ENCODE assay signal across 33 cellular contexts in genomic region chr20:18195931-18196330, GRCh38.
"Had no signal": no experiment of that assay in that cellular context is flagged by ENCODE, and none has a peak within 500 bp of the region (broad histone marks: within the 10 kb centered on the region; RNA-seq: fewer than 3 reads in every experiment).

No MANE protein-coding gene starts in this region.

- H3K4me1 ChIP-seq: ascending aorta, breast epithelium, esophagus muscularis mucosa, foreskin keratinocyte, gastrocnemius medialis, heart right ventricle had no signal

- H3K9me3 Mint-ChIP-seq: activated CD4-positive, alpha-beta memory T cell treated with anti-CD3 and anti-CD28 coated beads for 36 hours; activated CD4-positive, alpha-beta T cell treated with anti-CD3 and anti-CD28 coated beads, Interleukin-2, amount 10 ng/mL, durations not matched to agents 24 days and 14 days; activated naive CD4-positive, alpha-beta T cell treated with anti-CD3 and anti-CD28 coated beads, Interleukin-2, amount 10 ng/mL, durations not matched to agents 7 days and 5 days; activated naive CD4-positive, alpha-beta T cell treated with anti-CD3 and anti-CD28 coated beads, Interleukin-2, amount 50 U/mL, for 72 hours; central memory CD8-positive, alpha-beta T cell; T-cell; T-helper 2 cell treated with Interferon-gamma antibody and Interleukin-4, amounts not matched to agents 5 μg/mL and 100 μg/mL, for 36 hours had no signal

- H3K4me1 Mint-ChIP-seq: activated CD4-positive, alpha-beta T cell treated with anti-CD3 and anti-CD28 coated beads for 36 hours; activated CD4-positive, alpha-beta T cell treated with anti-CD3 and anti-CD28 coated beads, Interleukin-2, amount 10 ng/mL, durations not matched to agents 24 days and 14 days; brain; central memory CD8-positive, alpha-beta T cell; endodermal cell; T-cell; T-helper 17 cell had no signal

- H3K4me3 Mint-ChIP-seq: activated CD4-positive, alpha-beta memory T cell treated with anti-CD3 and anti-CD28 coated beads for 36 hours; activated CD4-positive, alpha-beta T cell treated with anti-CD3 and anti-CD28 coated beads for 36 hours; activated CD4-positive, alpha-beta T cell treated with anti-CD3 and anti-CD28 coated beads, Interleukin-2, amount 10 ng/mL, durations not matched to agents 24 days and 14 days; activated CD8-positive, alpha-beta memory T cell treated with anti-CD3 and anti-CD28 coated beads, Interleukin-2, amount 10 ng/mL, durations not matched to agents 7 days and 5 days; activated CD8-positive, alpha-beta T cell treated with anti-CD3 and anti-CD28 coated beads, Interleukin-2, amount 10 ng/mL, durations not matched to agents 7 days and 5 days; activated naive CD4-positive, alpha-beta T cell treated with anti-CD3 and anti-CD28 coated beads, Interleukin-2, amount 10 ng/mL, durations not matched to agents 7 days and 5 days; activated naive CD8-positive, alpha-beta T cell treated with anti-CD3 and anti-CD28 coated beads, Interleukin-2, amount 10 ng/mL, durations not matched to agents 7 days and 5 days; brain; central memory CD8-positive, alpha-beta T cell; dendritic cell treated with granulocyte-macrophage colony-stimulating factor and Interleukin-4, amounts not matched to agents 40 ng/mL and 50 ng/mL, for 4 days; endodermal cell; T-cell; T-helper 17 cell; T-helper 2 cell treated with Interferon-gamma antibody and Interleukin-4, amounts not matched to agents 5 μg/mL and 100 μg/mL, for 36 hours had no signal

- H3K4me3 ChIP-seq: ascending aorta, breast epithelium, coronary artery, dorsolateral prefrontal cortex, esophagus muscularis mucosa, gastrocnemius medialis, heart right ventricle had no signal

- ATAC-seq: activated CD4-positive, alpha-beta T cell treated with anti-CD3 and anti-CD28 coated beads for 36 hours; activated CD8-positive, alpha-beta memory T cell treated with anti-CD3 and anti-CD28 coated beads, Interleukin-2, amount 10 ng/mL, durations not matched to agents 7 days and 5 days; activated CD8-positive, alpha-beta T cell treated with anti-CD3 and anti-CD28 coated beads, Interleukin-2, amount 10 ng/mL, durations not matched to agents 7 days and 5 days; activated naive CD4-positive, alpha-beta T cell treated with anti-CD3 and anti-CD28 coated beads, Interleukin-2, amount 50 U/mL, for 72 hours; foreskin keratinocyte; gastrocnemius medialis; heart right ventricle; T-cell; T-helper 17 cell had no signal

- H3K27ac Mint-ChIP-seq: activated CD4-positive, alpha-beta memory T cell treated with anti-CD3 and anti-CD28 coated beads for 36 hours; activated CD4-positive, alpha-beta T cell treated with anti-CD3 and anti-CD28 coated beads for 36 hours; activated CD4-positive, alpha-beta T cell treated with anti-CD3 and anti-CD28 coated beads, Interleukin-2, amount 10 ng/mL, durations not matched to agents 24 days and 14 days; activated CD8-positive, alpha-beta memory T cell treated with anti-CD3 and anti-CD28 coated beads, Interleukin-2, amount 10 ng/mL, durations not matched to agents 7 days and 5 days; activated CD8-positive, alpha-beta T cell treated with anti-CD3 and anti-CD28 coated beads, Interleukin-2, amount 10 ng/mL, durations not matched to agents 7 days and 5 days; activated naive CD4-positive, alpha-beta T cell treated with anti-CD3 and anti-CD28 coated beads, Interleukin-2, amount 10 ng/mL, durations not matched to agents 7 days and 5 days; activated naive CD4-positive, alpha-beta T cell treated with anti-CD3 and anti-CD28 coated beads, Interleukin-2, amount 50 U/mL, for 72 hours; activated naive CD8-positive, alpha-beta T cell treated with anti-CD3 and anti-CD28 coated beads, Interleukin-2, amount 10 ng/mL, durations not matched to agents 7 days and 5 days; brain; dendritic cell treated with granulocyte-macrophage colony-stimulating factor and Interleukin-4, amounts not matched to agents 40 ng/mL and 50 ng/mL, for 4 days; endodermal cell; T-cell; T-helper 17 cell; T-helper 2 cell treated with Interferon-gamma antibody and Interleukin-4, amounts not matched to agents 5 μg/mL and 100 μg/mL, for 36 hours had no signal

- H3K27ac ChIP-seq: ascending aorta, breast epithelium, coronary artery, dorsolateral prefrontal cortex, esophagus muscularis mucosa, foreskin keratinocyte, gastrocnemius medialis, heart right ventricle had no signal

- H3K36me3 Mint-ChIP-seq: activated CD8-positive, alpha-beta memory T cell treated with anti-CD3 and anti-CD28 coated beads, Interleukin-2, amount 10 ng/mL, durations not matched to agents 7 days and 5 days; activated naive CD4-positive, alpha-beta T cell treated with anti-CD3 and anti-CD28 coated beads, Interleukin-2, amount 50 U/mL, for 72 hours; activated naive CD8-positive, alpha-beta T cell treated with anti-CD3 and anti-CD28 coated beads, Interleukin-2, amount 10 ng/mL, durations not matched to agents 7 days and 5 days had no signal

- DNase-seq: activated CD4-positive, alpha-beta memory T cell treated with anti-CD3 and anti-CD28 coated beads for 36 hours; activated CD4-positive, alpha-beta T cell treated with anti-CD3 and anti-CD28 coated beads for 36 hours; activated CD4-positive, alpha-beta T cell treated with anti-CD3 and anti-CD28 coated beads, Interleukin-2, amount 10 ng/mL, durations not matched to agents 24 days and 14 days; activated CD4-positive, CD25-positive, alpha-beta regulatory T cell; activated CD4-positive, CD25-positive, alpha-beta regulatory T cell treated with anti-CD3 and anti-CD28 coated beads, Interleukin-2, amount 50 U/mL, for 72 hours; activated CD8-positive, alpha-beta memory T cell treated with anti-CD3 and anti-CD28 coated beads, Interleukin-2, amount 10 ng/mL, durations not matched to agents 7 days and 5 days; activated CD8-positive, alpha-beta memory T cell treated with anti-CD3 and anti-CD28 coated beads, Interleukin-2, amount 50 U/mL, for 4 hours; activated CD8-positive, alpha-beta T cell treated with anti-CD3 and anti-CD28 coated beads, Interleukin-2, amount 10 ng/mL, durations not matched to agents 7 days and 5 days; activated gamma-delta T cell; activated naive CD4-positive, alpha-beta T cell; activated naive CD4-positive, alpha-beta T cell treated with anti-CD3 and anti-CD28 coated beads, Interleukin-2, amount 10 ng/mL, durations not matched to agents 7 days and 5 days; activated naive CD8-positive, alpha-beta T cell treated with anti-CD3 and anti-CD28 coated beads, Interleukin-2, amount 10 ng/mL, durations not matched to agents 7 days and 5 days; activated T-cell treated with anti-CD3 and anti-CD28 coated beads, Interleukin-2, amount 50 U/mL, for 1 hour; activated T-cell treated with anti-CD3 and anti-CD28 coated beads, Interleukin-2, amount 50 U/mL, for 48 hours; dorsolateral prefrontal cortex; effector memory CD4-positive, alpha-beta T cell; endodermal cell; erythroblast; foreskin keratinocyte; gastrocnemius medialis; heart right ventricle; T-cell; T-helper 17 cell; T1000 had no signal

- H3K27me3 Mint-ChIP-seq: activated CD4-positive, alpha-beta memory T cell treated with anti-CD3 and anti-CD28 coated beads for 36 hours; activated CD4-positive, alpha-beta T cell treated with anti-CD3 and anti-CD28 coated beads for 36 hours; activated CD4-positive, alpha-beta T cell treated with anti-CD3 and anti-CD28 coated beads, Interleukin-2, amount 10 ng/mL, durations not matched to agents 24 days and 14 days; activated CD8-positive, alpha-beta memory T cell treated with anti-CD3 and anti-CD28 coated beads, Interleukin-2, amount 10 ng/mL, durations not matched to agents 7 days and 5 days; activated naive CD4-positive, alpha-beta T cell treated with anti-CD3 and anti-CD28 coated beads, Interleukin-2, amount 10 ng/mL, durations not matched to agents 7 days and 5 days; activated naive CD8-positive, alpha-beta T cell treated with anti-CD3 and anti-CD28 coated beads, Interleukin-2, amount 10 ng/mL, durations not matched to agents 7 days and 5 days; central memory CD8-positive, alpha-beta T cell; dendritic cell treated with granulocyte-macrophage colony-stimulating factor and Interleukin-4, amounts not matched to agents 40 ng/mL and 50 ng/mL, for 4 days; T-cell; T-helper 17 cell had no signal

- H3K27me3 ChIP-seq: ascending aorta, breast epithelium, dorsolateral prefrontal cortex, esophagus muscularis mucosa, foreskin keratinocyte, gastrocnemius medialis, heart right ventricle had no signal

- H3K36me3 ChIP-seq: ascending aorta, breast epithelium, gastrocnemius medialis, heart right ventricle had no signal

- H3K9me3 ChIP-seq: ascending aorta, breast epithelium, gastrocnemius medialis had no signal
